Comparison of ENCODE assay signal across 8 cellular contexts in the genomic region with DNA sequence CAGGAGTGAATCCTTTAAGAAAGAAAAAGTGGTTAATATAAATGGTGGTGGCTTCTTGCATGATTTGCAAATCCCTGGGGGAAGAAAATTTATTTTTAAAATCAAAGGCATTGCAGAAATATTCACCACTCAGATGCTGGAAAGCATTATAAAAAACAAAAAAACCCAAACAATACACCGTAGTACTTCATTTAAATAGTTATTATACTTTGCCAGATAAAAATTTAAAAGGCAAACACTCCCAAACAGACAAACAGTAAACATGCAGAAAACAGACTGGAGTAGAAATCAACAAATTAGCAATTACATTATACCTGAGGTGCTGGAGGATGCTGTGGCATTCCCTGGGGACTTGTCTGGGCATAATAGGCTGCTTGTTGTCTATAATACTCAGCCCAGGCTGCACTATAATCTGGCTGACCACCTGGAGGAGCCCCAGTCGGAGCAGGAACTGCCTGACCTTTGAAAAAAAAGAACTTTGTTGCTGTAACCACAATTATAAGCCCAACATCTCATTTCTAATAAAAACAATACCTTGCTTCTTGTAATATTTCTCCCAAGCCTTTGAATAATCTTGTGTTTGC. TPM values are rescaled to one million over a fixed set of nuclear protein-coding genes. Genes with fewer than 3 reads are reported as not detected.
DNase-seq lines count a peak whose midpoint lies in the region; ATAC-seq, FAIRE-seq and TF ChIP-seq lines count a peak whose summit lies in the region.

No MANE protein-coding gene starts in this region.

- no peak for ATAC-seq in HG03457 (IDR thresholded peaks at IDR 0.05; ENCODE audit: unreplicated experiment)
- no peak for ATAC-seq in GM21529 (IDR thresholded peaks at IDR 0.05; ENCODE audit: unreplicated experiment)

- peak; percentile 12; the same call in 1 of the 2 replicates for TF ChIP-seq CTCF in 22Rv1 (IDR thresholded peaks at IDR 0.05)
- TF ChIP-seq CTCF in GM13976 (IDR thresholded peaks at IDR 0.05; ENCODE audit: borderline replicate concordance, control extremely low read depth, extremely low read depth, insufficient read depth, missing control alignments), result peak; percentile 6
- TF ChIP-seq CTCF in fibroblast of pulmonary artery (IDR thresholded peaks at IDR 0.05; ENCODE audit: low read length, missing control alignments), result peak; percentile 38

- H3K4me3 ChIP-seq in fibroblast of pulmonary artery (replicated peaks; ENCODE audit: low read depth, low read length), result no peak overlapping the region

- DNase-seq in GM13976 (ENCODE audit: low spot score) (no peak), NCI-H69 (lab: John Stamatoyannopoulos, UW) (peak; percentile 67), fibroblast of pulmonary artery (ENCODE audit: low read depth) (peak; percentile 56), frontal cortex (ENCODE audit: low spot score in 2 of 2) (no peak), cerebellar cortex (ENCODE audit: low spot score) (no peak)

- no peak for FAIRE-seq in frontal cortex (lab: Jason Lieb, UNC)

- H3K27ac ChIP-seq in 22Rv1, result no peak overlapping the region

- in situ Hi-C loops in GM13976 (cut with MboI; ENCODE audit: low sequenced_read_pairs, unreplicated experiment), result no loop called here

RNA-seq across cellular contexts. Expression of a gene that starts 29.9 kb away (rescaled TPM):
- total RNA-seq in frontal cortex, result 345 TPM

RNA-seq across cellular contexts. Expression of a gene that starts 55.8 kb away (rescaled TPM):
- total RNA-seq in frontal cortex, result 30.6 TPM

Comparison
In these comparisons a context has a peak if more than half of its experiments do, and no peak if none do; other contexts are left out.
1. DNase-seq: peak in NCI-H69 (single experiment) and fibroblast of pulmonary artery (single experiment); none in GM13976 (single experiment), frontal cortex (0 of 2) and cerebellar cortex (single experiment).
2. Peak in every context shown above with its lines, with median percentiles within 50 percentile points of each other: CTCF ChIP-seq.